ENCODE assay signal across 12 cellular contexts in genomic region chr15:62469478-62469873, GRCh38.
DNase-seq lines count a peak whose midpoint lies in the region; ATAC-seq, FAIRE-seq and TF ChIP-seq lines count a peak whose summit lies in the region.
"Had no signal": no experiment of that assay in that cellular context is flagged by ENCODE, and none has a peak within 500 bp of the region (broad histone marks: within the 10 kb centered on the region; RNA-seq: fewer than 3 reads in every experiment).

No MANE protein-coding gene starts in this region.

- no peaks in the 10 kb centered on the region for H3K9me3 Mint-ChIP-seq in HFFc6
- H3K9me3 Mint-ChIP-seq: activated CD8-positive, alpha-beta T cell treated with anti-CD3 and anti-CD28 coated beads for 36 hours; mesothelial cell of epicardium had no signal

- H3K9me3 ChIP-seq in H1 (ENCODE audit: insufficient read depth in 2 of 2, low read depth in 1 of 2, low read length in 1 of 2), result no peaks in the 10 kb centered on the region
- no peaks in the 10 kb centered on the region for H3K9me3 ChIP-seq in mesenchymal stem cell (ENCODE audit: control insufficient read depth, low read length)
- H3K9me3 ChIP-seq in thoracic aorta, result no peaks in the 10 kb centered on the region
- H3K9me3 ChIP-seq in mucosa of descending colon, result no peaks in the 10 kb centered on the region
- H3K9me3 ChIP-seq: right lobe of liver had no signal

- H3K23ac ChIP-seq in H1 (ENCODE audit: insufficient read length), result no peak overlapping the region
- H3K23ac ChIP-seq in mesenchymal stem cell (ENCODE audit: low read length in 2 of 2), result no peak overlapping the region

- H3K4me1 ChIP-seq in H1 (replicated peaks in 1 of 4; ENCODE audit: control insufficient read depth in 3 of 4, insufficient read depth in 4 of 4, low read length in 3 of 4) (peaks cover 9 to 30% (median 22%) of the 10 kb centered on the region in 4 experiments), mesenchymal stem cell (ENCODE audit: control insufficient read depth, insufficient read depth, low read depth, low read length) (peaks cover 12% of the 10 kb centered on the region), thoracic aorta (ENCODE audit: control insufficient read depth in 1 of 2, low read depth in 2 of 2) (peaks cover 46 to 97% of the 10 kb centered on the region in 2 donors), mucosa of descending colon (ENCODE audit: low read depth) (peaks cover 12% of the 10 kb centered on the region)
- H3K4me1 ChIP-seq: right lobe of liver had no signal

- TF ChIP-seq RAD21 in H1 (IDR thresholded peaks at IDR 0.05 in 1 of 2, conservative IDR thresholded peaks at IDR 0.05 in 1 of 2; ENCODE audit: low read depth in 2 of 2, low read length in 2 of 2), result no peak

- POLR2A ChIA-PET in H1 (lab: Charles Lee; ENCODE audit: partially characterized antibody), result interaction anchor here (1.0 kb wide), 1 partner anchor 53 kb away, joined by 3 read pairs; no protein-coding TSS in a partner anchor

- no peak for TF ChIP-seq EP300 in H1 (IDR thresholded peaks at IDR 0.05; ENCODE audit: borderline replicate concordance in 1 of 2, low read depth in 2 of 2, low read length in 2 of 2)

- peak; percentile 76 for ATAC-seq in thoracic aorta (ENCODE audit: insufficient number of reproducible peaks, low FRiP score, low read depth)
- no peak for ATAC-seq in mucosa of descending colon
- ATAC-seq in GM21723 (IDR thresholded peaks at IDR 0.05; ENCODE audit: unreplicated experiment), result no peak
- ATAC-seq in GM18511 (IDR thresholded peaks at IDR 0.05; ENCODE audit: unreplicated experiment), result no peak
- ATAC-seq: activated CD8-positive, alpha-beta T cell treated with anti-CD3 and anti-CD28 coated beads for 36 hours had no signal

- H3K36me3 ChIP-seq in H1 (ENCODE audit: control insufficient read depth in 2 of 4, insufficient read depth in 4 of 4, low read length in 3 of 4), result no peaks in the 10 kb centered on the region
- H3K36me3 ChIP-seq in mesenchymal stem cell (ENCODE audit: control insufficient read depth in 1 of 2, insufficient read depth in 2 of 2, low read depth in 1 of 2, low read length in 2 of 2), result peaks cover 0 to 3% of the 10 kb centered on the region in 2 experiments
- no peaks in the 10 kb centered on the region for H3K36me3 ChIP-seq in thoracic aorta
- no peaks in the 10 kb centered on the region for H3K36me3 ChIP-seq in mucosa of descending colon (ENCODE audit: low read depth)
- H3K36me3 ChIP-seq: right lobe of liver had no signal

- H3K14ac ChIP-seq in H1 (ENCODE audit: insufficient read length), result no peak overlapping the region
- H3K14ac ChIP-seq in mesenchymal stem cell (ENCODE audit: low read length in 2 of 2), result no peak overlapping the region

- no peak overlapping the region for H4K8ac ChIP-seq in H1 (ENCODE audit: extremely low read depth, insufficient read depth, low read length)
- no peak overlapping the region for H4K8ac ChIP-seq in mesenchymal stem cell (ENCODE audit: low read length)

- H2BK15ac ChIP-seq in H1 (ENCODE audit: low read length) (no peak overlapping the region), mesenchymal stem cell (ENCODE audit: low read depth, poor library complexity, severe bottlenecking) (no peak overlapping the region)

- intact Hi-C loops in mucosa of descending colon (cut with DNase I, micrococcal nuclease), result no loop called here

- 0 out of 2 replicates have a peak, but pooled peaks cover 2% of the 10 kb centered on the region for H3K23me2 ChIP-seq in H1 (ENCODE audit: low read depth, low read length)

- no peak for FAIRE-seq in H1 (lab: Jason Lieb, UNC)

- H3K27me3 Mint-ChIP-seq in HFFc6 (ENCODE audit: insufficient read depth), result no peaks in the 10 kb centered on the region
- H3K27me3 Mint-ChIP-seq: activated CD8-positive, alpha-beta T cell treated with anti-CD3 and anti-CD28 coated beads for 36 hours had no signal

- no peak overlapping the region for H2BK12ac ChIP-seq in H1 (ENCODE audit: low read depth, low read length)
- H2BK12ac ChIP-seq in mesenchymal stem cell (ENCODE audit: low read length in 2 of 2), result no peak overlapping the region

- DNase-seq in HFFc6 (peak; percentile 45), H1 (ENCODE audit: low read depth in 1 of 2, low spot score in 2 of 2) (no peak), mesenchymal stem cell (peak; percentile 48), thoracic aorta (ENCODE audit: low spot score) (no peak), mucosa of descending colon (no peak), SKM-1 treated with dmso at 0.1 percent for 144 hours (lab: John Stamatoyannopoulos, UW; ENCODE audit: unreplicated experiment) (no peak)
- DNase-seq: activated CD8-positive, alpha-beta T cell treated with anti-CD3 and anti-CD28 coated beads for 36 hours; NCI-H146; right lobe of liver had no signal

- peak overlapping the region; percentile 7; the same call in 1 of the 2 replicates for H2BK5ac ChIP-seq in H1 (ENCODE audit: low read depth, low read length)
- H2BK5ac ChIP-seq in mesenchymal stem cell (ENCODE audit: low read depth, low read length, poor library complexity, severe bottlenecking), result no peak overlapping the region

- H2AFZ ChIP-seq in H1 (ENCODE audit: low read length), result no peak overlapping the region
- no peak overlapping the region for H2AFZ ChIP-seq in mesenchymal stem cell (ENCODE audit: low read depth, low read length)

- H3K27me3 ChIP-seq in H1 (replicated peaks in 1 of 4; ENCODE audit: control insufficient read depth in 3 of 4, extremely low read depth in 1 of 4, insufficient read depth in 3 of 4, low read length in 3 of 4), result no peaks in the 10 kb centered on the region
- H3K27me3 ChIP-seq in mesenchymal stem cell (ENCODE audit: control insufficient read depth in 1 of 2, insufficient read depth in 1 of 2, low read length in 2 of 2), result peaks cover 0 to 3% of the 10 kb centered on the region in 2 experiments
- H3K27me3 ChIP-seq in thoracic aorta (replicated peaks; ENCODE audit: insufficient read depth), result no peaks in the 10 kb centered on the region
- H3K27me3 ChIP-seq: right lobe of liver had no signal

- H2AK5ac ChIP-seq in H1 (ENCODE audit: low read depth, low read length) (no peak overlapping the region), mesenchymal stem cell (ENCODE audit: low read length, severe bottlenecking) (no peak overlapping the region)

- no peak overlapping the region for H3K56ac ChIP-seq in H1 (replicated peaks; ENCODE audit: insufficient read length, low read depth, low read length)

- H4K5ac ChIP-seq in H1 (ENCODE audit: insufficient read length, low read depth, low read length), result no peak overlapping the region

- TF ChIP-seq POLR2A in H1 (IDR thresholded peaks at IDR 0.05; ENCODE audit: control extremely low read depth in 1 of 2, low read depth in 2 of 2, low read length in 2 of 2), result no peak

- peaks cover 84% of the 10 kb centered on the region for H3K4me1 Mint-ChIP-seq in HFFc6 (ENCODE audit: low read depth)

- H2BK120ac ChIP-seq in H1 (replicated peaks; ENCODE audit: low read depth, low read length), result no peak overlapping the region
- H2BK120ac ChIP-seq in mesenchymal stem cell (ENCODE audit: low read depth, low read length), result no peak overlapping the region

- no peak overlapping the region for H3K4ac ChIP-seq in H1 (replicated peaks; ENCODE audit: insufficient read length, low read depth, low read length)
- H3K4ac ChIP-seq in mesenchymal stem cell (ENCODE audit: low read depth in 1 of 2, low read length in 2 of 2), result no peak overlapping the region

- H3K9ac ChIP-seq in H1 (replicated peaks in 1 of 4; ENCODE audit: extremely low read depth in 1 of 4, low read depth in 3 of 4, low read length in 3 of 4) (no peak overlapping the region), mesenchymal stem cell (ENCODE audit: low read length) (peak overlapping the region; percentile 73)

- H2BK20ac ChIP-seq in H1 (ENCODE audit: low read length), result no peak overlapping the region

- H3K27ac Mint-ChIP-seq in HFFc6, result peak overlapping the region; percentile 93
- H3K27ac Mint-ChIP-seq: activated CD8-positive, alpha-beta T cell treated with anti-CD3 and anti-CD28 coated beads for 36 hours; mesothelial cell of epicardium had no signal

- peaks cover 0 to 13% of the 10 kb centered on the region in 2 experiments; a peak in 2 of 4 replicates for H3K79me2 ChIP-seq in H1 (ENCODE audit: control insufficient read depth in 1 of 2, insufficient read depth in 2 of 2, low read length in 2 of 2)

- H3K4me3 ChIP-seq in H1 (ENCODE audit: extremely low read depth in 1 of 4, insufficient read depth in 2 of 4, low read depth in 3 of 4, low read length in 4 of 4) (no peak overlapping the region), mesenchymal stem cell (ENCODE audit: insufficient read depth in 1 of 2, low read depth in 1 of 2, low read length in 2 of 2) (peak overlapping the region in 1 of 2 experiments; percentile 39), thoracic aorta (peak overlapping the region; percentile 43), mucosa of descending colon (no peak overlapping the region)
- H3K4me3 ChIP-seq: right lobe of liver had no signal

- peak overlapping the region; percentile 79 for H3K4me3 Mint-ChIP-seq in HFFc6
- H3K4me3 Mint-ChIP-seq: activated CD8-positive, alpha-beta T cell treated with anti-CD3 and anti-CD28 coated beads for 36 hours; mesothelial cell of epicardium had no signal

- H3K79me1 ChIP-seq in H1 (ENCODE audit: low read depth, low read length) (peaks cover 5% of the 10 kb centered on the region; the same call in 1 of the 2 replicates), mesenchymal stem cell (replicated peaks; ENCODE audit: low read length, poor library complexity, severe bottlenecking) (peaks cover 45% of the 10 kb centered on the region)

- H3K18ac ChIP-seq in H1 (ENCODE audit: extremely low read depth, low read length) (no peak overlapping the region), mesenchymal stem cell (ENCODE audit: low read depth in 1 of 2, low read length in 2 of 2) (peak overlapping the region in 1 of 2 experiments; percentile 1)

- H3K4me2 ChIP-seq in H1 (ENCODE audit: insufficient read depth in 1 of 2, low read depth in 2 of 2, low read length in 2 of 2) (no peak overlapping the region), mesenchymal stem cell (ENCODE audit: low read length, poor library complexity, severe bottlenecking) (no peak overlapping the region)

- H3K27ac ChIP-seq in H1 (ENCODE audit: low read depth, low read length), result no peak overlapping the region
- no peak overlapping the region for H3K27ac ChIP-seq in mesenchymal stem cell (ENCODE audit: low read length, poor library complexity, severe bottlenecking)
- peak overlapping the region; percentile 88 to 99 for H3K27ac ChIP-seq in thoracic aorta
- H3K27ac ChIP-seq: right lobe of liver had no signal

- TF ChIP-seq CTCF in HFFc6 (IDR thresholded peaks at IDR 0.05) (no peak), H1 (IDR thresholded peaks at IDR 0.05; ENCODE audit: control extremely low read depth in 1 of 3, insufficient read depth in 1 of 3, low read depth in 1 of 3, low read length in 3 of 3) (no peak), thoracic aorta (IDR thresholded peaks at IDR 0.05) (no peak), mucosa of descending colon (IDR thresholded peaks at IDR 0.05) (no peak)

- H4K91ac ChIP-seq in H1 (replicated peaks; ENCODE audit: insufficient read length, low read length) (no peak overlapping the region), mesenchymal stem cell (ENCODE audit: low read length) (no peak overlapping the region)

- peaks cover 4% of the 10 kb centered on the region for H3K36me3 Mint-ChIP-seq in HFFc6 (ENCODE audit: low read depth)
- H3K36me3 Mint-ChIP-seq: mesothelial cell of epicardium had no signal

- CTCF ChIA-PET in H1 (lab: Charles Lee; ENCODE audit: partially characterized antibody), result interaction anchor here (0.6 to 2.7 kb wide), 9 partner anchors 11 to 273 kb away, joined by 3 to 15 read pairs (median 4); no protein-coding TSS in a partner anchor

- no peaks in the 10 kb centered on the region for H4K20me1 ChIP-seq in H1 (replicated peaks in 1 of 2; ENCODE audit: control insufficient read depth in 1 of 2, insufficient read depth in 2 of 2, low read length in 2 of 2)

Comparison
In these comparisons a context has a peak if more than half of its experiments do, and no peak if none do; other contexts are left out.
1. DNase-seq: peak in HFFc6 (single experiment) and mesenchymal stem cell (single experiment); none in H1 (0 of 2), thoracic aorta (single experiment), mucosa of descending colon (0 of 3) and SKM-1 treated with dmso at 0.1 percent for 144 hours (single experiment).
2. H3K27ac ChIP-seq: peak in thoracic aorta (2 of 2); none in H1 (single experiment) and mesenchymal stem cell (single experiment).